8 cellular contexts compared by ENCODE assay signal in the genomic region with DNA sequence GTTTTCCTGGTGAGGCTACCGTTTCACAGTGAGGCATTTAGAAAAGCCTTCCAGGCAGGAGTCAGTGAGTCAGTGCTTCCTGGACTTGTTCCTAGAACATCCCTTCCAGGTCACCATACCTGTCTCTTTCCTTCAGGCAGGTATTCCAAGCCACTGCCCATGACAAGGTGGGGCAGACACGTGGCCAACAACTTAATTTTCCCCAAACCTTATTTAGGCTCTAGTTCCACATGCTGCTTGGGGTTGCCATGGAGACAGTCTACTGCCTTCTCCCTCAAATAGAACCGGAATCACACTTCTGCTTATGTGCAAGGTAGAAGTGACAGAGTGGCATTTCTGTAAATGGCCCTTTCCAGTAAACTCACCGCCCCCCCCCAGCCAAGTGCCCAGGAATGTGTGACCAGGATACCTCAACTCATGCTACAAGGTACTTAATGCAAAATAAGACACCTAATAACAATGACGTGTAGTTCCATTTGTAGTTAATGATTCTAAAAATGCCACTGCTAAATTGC.
DNase-seq lines count a peak whose midpoint lies in the region; ATAC-seq and TF ChIP-seq lines count a peak whose summit lies in the region.

No MANE protein-coding gene starts in this region.

- intact Hi-C loops in ovary (cut with DNase I), result no loop called here

- H3K27ac Mint-ChIP-seq in neural progenitor cell, result no peak overlapping the region

- H3K4me3 ChIP-seq in ovary, result no peak overlapping the region
- no peak overlapping the region for H3K4me3 ChIP-seq in neural progenitor cell

- no peaks in the 10 kb centered on the region for H3K9me3 ChIP-seq in ovary
- no peaks in the 10 kb centered on the region for H3K9me3 ChIP-seq in neural progenitor cell (ENCODE audit: low read depth)

- H3K9ac ChIP-seq in neural progenitor cell, result no peak overlapping the region

- H2AFZ ChIP-seq in neural progenitor cell (replicated peaks), result no peak overlapping the region

- no peak overlapping the region for H3K4me2 ChIP-seq in neural progenitor cell

- DNase-seq in GDM1 (lab: John Stamatoyannopoulos, UW) (peak; percentile 67), HT1080 (ENCODE audit: low read depth) (peak; percentile 2), epithelial cell of prostate (ENCODE audit: low read depth, low spot score) (peak; percentile 20), ovary (no peak), neural progenitor cell (ENCODE audit: low spot score) (no peak), T-helper 2 cell (no peak)

- peak; percentile 60 for ATAC-seq in GM21515 (IDR thresholded peaks at IDR 0.05; ENCODE audit: unreplicated experiment)
- ATAC-seq in GM18861 (IDR thresholded peaks at IDR 0.05; ENCODE audit: unreplicated experiment), result no peak

- no peaks in the 10 kb centered on the region for H3K36me3 ChIP-seq in ovary
- no peaks in the 10 kb centered on the region for H3K36me3 ChIP-seq in neural progenitor cell

- H3K4me3 Mint-ChIP-seq in neural progenitor cell, result no peak overlapping the region

- H3K27me3 ChIP-seq in ovary (no peaks in the 10 kb centered on the region), neural progenitor cell (no peaks in the 10 kb centered on the region)

- TF ChIP-seq CTCF in ovary (IDR thresholded peaks at IDR 0.05), result no peak
- TF ChIP-seq CTCF in neural progenitor cell (IDR thresholded peaks at IDR 0.05), result no peak

- 73 to 80% (median 79%) methylated on average over 5 of the region's 5 CpGs for WGBS in ovary, 3 donors

- peaks cover 53% of the 10 kb centered on the region for H3K4me1 Mint-ChIP-seq in neural progenitor cell

- H3K79me2 ChIP-seq in neural progenitor cell (ENCODE audit: low read depth), result no peaks in the 10 kb centered on the region

- H3K27ac ChIP-seq in epithelial cell of prostate (no peak overlapping the region), ovary (no peak overlapping the region), neural progenitor cell (no peak overlapping the region)

- H3K27me3 Mint-ChIP-seq in neural progenitor cell (ENCODE audit: insufficient read depth, low read depth), result no peaks in the 10 kb centered on the region

- no peaks in the 10 kb centered on the region for H3K36me3 Mint-ChIP-seq in neural progenitor cell

- H4K20me1 ChIP-seq in neural progenitor cell (ENCODE audit: low read depth), result no peaks in the 10 kb centered on the region

- H3K4me1 ChIP-seq in ovary (ENCODE audit: insufficient read depth) (peaks cover 4% of the 10 kb centered on the region), neural progenitor cell (peaks cover 6% of the 10 kb centered on the region)

- no peak for TF ChIP-seq EP300 in ovary (IDR thresholded peaks at IDR 0.05)

- TF ChIP-seq POLR2A in ovary (IDR thresholded peaks at IDR 0.05), result no peak

- H3F3A ChIP-seq in neural progenitor cell (ENCODE audit: low read depth), result no peaks in the 10 kb centered on the region

- H3K9me3 Mint-ChIP-seq in neural progenitor cell, result no peaks in the 10 kb centered on the region

Comparison
In these comparisons a context has a peak if more than half of its experiments do, and no peak if none do; other contexts are left out.
1. DNase-seq: peak in GDM1 (single experiment), HT1080 (single experiment) and epithelial cell of prostate (single experiment); none in ovary (0 of 5), neural progenitor cell (single experiment) and T-helper 2 cell (0 of 5).